In the genomic region with DNA sequence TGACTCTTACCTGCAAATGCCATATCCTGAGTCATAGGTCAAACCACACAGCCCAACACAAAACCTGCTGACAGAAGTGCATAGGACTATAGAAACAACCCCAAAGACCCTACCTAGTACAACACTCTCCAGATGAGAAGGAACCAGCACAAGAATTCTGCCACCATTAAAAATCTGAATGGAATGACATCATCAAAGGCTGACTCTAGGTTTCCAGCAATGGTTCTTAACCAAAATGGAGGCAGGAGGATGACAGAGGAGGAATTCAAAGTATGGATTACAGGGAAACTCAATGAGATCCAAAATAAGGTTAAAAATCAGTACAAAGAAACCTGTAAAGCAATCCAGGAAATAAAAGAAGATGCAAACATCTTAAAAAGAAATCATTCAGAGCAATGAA, we compare ENCODE assay signal across 18 cellular contexts. TPM values are rescaled to one million over a fixed set of nuclear protein-coding genes. Genes with fewer than 3 reads are reported as not detected.
A peak's percentile ranks its signal among the peaks of the same experiment; 100 is the strongest.
DNase-seq lines count a peak whose midpoint lies in the region; ATAC-seq and TF ChIP-seq lines count a peak whose summit lies in the region.
"Had no signal": no experiment of that assay in that cellular context is flagged by ENCODE, and none has a peak within 500 bp of the region (broad histone marks: within the 10 kb centered on the region; RNA-seq: fewer than 3 reads in every experiment).

No MANE protein-coding gene starts in this region.

- H3K27me3 Mint-ChIP-seq in activated CD8-positive, alpha-beta T cell treated with anti-CD3 and anti-CD28 coated beads for 36 hours: peaks cover 39% of the 10 kb centered on the region
- H3K27me3 Mint-ChIP-seq in activated CD8-positive, alpha-beta T cell treated with anti-CD3 and anti-CD28 coated beads, Interleukin-2, amount 10 ng/mL, durations not matched to agents 7 days and 5 days (ENCODE audit: low read depth): peaks cover 10% of the 10 kb centered on the region
- H3K27me3 Mint-ChIP-seq in activated naive CD8-positive, alpha-beta T cell treated with anti-CD3 and anti-CD28 coated beads, Interleukin-2, amount 50 U/mL, for 24 hours: peaks cover 30% of the 10 kb centered on the region
- peaks cover 58% of the 10 kb centered on the region for H3K27me3 Mint-ChIP-seq in activated naive CD8-positive, alpha-beta T cell treated with anti-CD3 and anti-CD28 coated beads for 36 hours
- peaks cover 49% of the 10 kb centered on the region for H3K27me3 Mint-ChIP-seq in stimulated activated naive CD8-positive, alpha-beta T cell treated with anti-CD3 and anti-CD28 coated beads, Interleukin-15, amount 100 ng/mL, for 72 hours

- H3K36me3 Mint-ChIP-seq in activated CD8-positive, alpha-beta T cell treated with anti-CD3 and anti-CD28 coated beads for 36 hours (ENCODE audit: low read depth): no peaks in the 10 kb centered on the region
- H3K36me3 Mint-ChIP-seq in activated CD8-positive, alpha-beta T cell treated with anti-CD3 and anti-CD28 coated beads, Interleukin-2, amount 10 ng/mL, durations not matched to agents 7 days and 5 days (ENCODE audit: low read depth): no peaks in the 10 kb centered on the region
- H3K36me3 Mint-ChIP-seq in activated naive CD8-positive, alpha-beta T cell treated with anti-CD3 and anti-CD28 coated beads, Interleukin-2, amount 50 U/mL, for 24 hours (ENCODE audit: low read depth): no peaks in the 10 kb centered on the region
- no peaks in the 10 kb centered on the region for H3K36me3 Mint-ChIP-seq in activated naive CD8-positive, alpha-beta T cell treated with anti-CD3 and anti-CD28 coated beads for 36 hours
- no peaks in the 10 kb centered on the region for H3K36me3 Mint-ChIP-seq in stimulated activated effector memory CD8-positive, alpha-beta T cell treated with anti-CD3 and anti-CD28 coated beads, Interleukin-12 subunit alpha, Interleukin-12 subunit beta, amount 100 ng/mL, for 72 hours
- H3K36me3 Mint-ChIP-seq: CD8-positive, alpha-beta T cell had no signal

- H3K4me3 Mint-ChIP-seq in activated CD8-positive, alpha-beta T cell treated with anti-CD3 and anti-CD28 coated beads for 36 hours: no peak overlapping the region
- H3K4me3 Mint-ChIP-seq in activated CD8-positive, alpha-beta T cell treated with anti-CD3 and anti-CD28 coated beads, Interleukin-2, amount 10 ng/mL, durations not matched to agents 7 days and 5 days: no peak overlapping the region
- H3K4me3 Mint-ChIP-seq in activated naive CD8-positive, alpha-beta T cell treated with anti-CD3 and anti-CD28 coated beads, Interleukin-2, amount 50 U/mL, for 24 hours: no peak overlapping the region
- H3K4me3 Mint-ChIP-seq in activated naive CD8-positive, alpha-beta T cell treated with anti-CD3 and anti-CD28 coated beads for 36 hours: no peak overlapping the region
- H3K4me3 Mint-ChIP-seq in stimulated activated naive CD8-positive, alpha-beta T cell treated with anti-CD3 and anti-CD28 coated beads, Interleukin-15, amount 100 ng/mL, for 72 hours: no peak overlapping the region
- H3K4me3 Mint-ChIP-seq in stimulated activated effector memory CD8-positive, alpha-beta T cell treated with anti-CD3 and anti-CD28 coated beads, Interleukin-12 subunit alpha, Interleukin-12 subunit beta, amount 100 ng/mL, for 72 hours: no peak overlapping the region
- H3K4me3 Mint-ChIP-seq: B cell; CD4-positive, alpha-beta T cell; CD8-positive, alpha-beta T cell had no signal

- peak; percentile 37 for ATAC-seq in activated CD8-positive, alpha-beta T cell treated with anti-CD3 and anti-CD28 coated beads for 36 hours
- no peak for ATAC-seq in activated CD8-positive, alpha-beta T cell treated with anti-CD3 and anti-CD28 coated beads, Interleukin-2, amount 10 ng/mL, durations not matched to agents 7 days and 5 days
- peak; percentile 69 for ATAC-seq in activated naive CD8-positive, alpha-beta T cell treated with anti-CD3 and anti-CD28 coated beads, Interleukin-2, amount 50 U/mL, for 24 hours
- ATAC-seq in stimulated activated naive CD8-positive, alpha-beta T cell treated with anti-CD3 and anti-CD28 coated beads, Interleukin-15, Interleukin-2, amounts not matched to agents 100 U/mL and 50 U/mL, for 24 hours: peak; percentile 46
- ATAC-seq in stimulated activated naive CD8-positive, alpha-beta T cell treated with anti-CD3 and anti-CD28 coated beads, Interleukin-15, amount 100 ng/mL, for 72 hours: no peak
- ATAC-seq in stimulated activated effector memory CD8-positive, alpha-beta T cell treated with anti-CD3 and anti-CD28 coated beads, Interleukin-12 subunit alpha, Interleukin-12 subunit beta, amount 100 ng/mL, for 72 hours: peak; percentile 13
- ATAC-seq: A549; CD8-positive, alpha-beta T cell had no signal

- no peak for TF ChIP-seq CTCF in activated CD8-positive, alpha-beta T cell treated with anti-CD3 and anti-CD28 coated beads for 36 hours (IDR thresholded peaks at IDR 0.05)

- POLR2A ChIA-PET in activated CD8-positive, alpha-beta T cell treated with anti-CD3 and anti-CD28 coated beads for 36 hours (lab: Charles Lee): interaction anchor here (0.7 kb wide), 1 partner anchor 61 kb away, joined by 3 read pairs; no protein-coding TSS in a partner anchor
- POLR2A ChIA-PET in activated CD8-positive, alpha-beta T cell treated with anti-CD3 and anti-CD28 coated beads, Interleukin-2, amount 10 ng/mL, durations not matched to agents 7 days and 5 days (lab: Charles Lee): no interaction called here

- peak; percentile 22 for DNase-seq in activated CD8-positive, alpha-beta T cell treated with anti-CD3 and anti-CD28 coated beads for 36 hours
- no peak for DNase-seq in activated CD8-positive, alpha-beta T cell treated with anti-CD3 and anti-CD28 coated beads, Interleukin-2, amount 10 ng/mL, durations not matched to agents 7 days and 5 days
- no peak for DNase-seq in activated naive CD8-positive, alpha-beta T cell treated with anti-CD3 and anti-CD28 coated beads, Interleukin-2, amount 50 U/mL, for 24 hours
- no peak for DNase-seq in activated naive CD8-positive, alpha-beta T cell treated with anti-CD3 and anti-CD28 coated beads for 36 hours
- DNase-seq in stimulated activated naive CD8-positive, alpha-beta T cell treated with anti-CD3 and anti-CD28 coated beads, Interleukin-15, Interleukin-2, amounts not matched to agents 100 U/mL and 50 U/mL, for 24 hours: no peak
- no peak for DNase-seq in stimulated activated naive CD8-positive, alpha-beta T cell treated with anti-CD3 and anti-CD28 coated beads, Interleukin-15, amount 100 ng/mL, for 72 hours
- DNase-seq in stimulated activated effector memory CD8-positive, alpha-beta T cell treated with anti-CD3 and anti-CD28 coated beads, Interleukin-12 subunit alpha, Interleukin-12 subunit beta, amount 100 ng/mL, for 72 hours (ENCODE audit: low spot score in 2 of 2): no peak
- DNase-seq in GM19240 (ENCODE audit: insufficient read length, low spot score): no peak
- DNase-seq: AML-193; Caco-2; Calu3; CD4-positive, alpha-beta T cell; CD8-positive, alpha-beta T cell; DMS79 treated with DMSO at 0.1 percent for 48 hours; GF-D8 had no signal

- H3K27ac Mint-ChIP-seq in activated CD8-positive, alpha-beta T cell treated with anti-CD3 and anti-CD28 coated beads for 36 hours: no peak overlapping the region
- H3K27ac Mint-ChIP-seq in activated CD8-positive, alpha-beta T cell treated with anti-CD3 and anti-CD28 coated beads, Interleukin-2, amount 10 ng/mL, durations not matched to agents 7 days and 5 days: no peak overlapping the region
- H3K27ac Mint-ChIP-seq in activated naive CD8-positive, alpha-beta T cell treated with anti-CD3 and anti-CD28 coated beads, Interleukin-2, amount 50 U/mL, for 24 hours: peak overlapping the region; percentile 33
- no peak overlapping the region for H3K27ac Mint-ChIP-seq in activated naive CD8-positive, alpha-beta T cell treated with anti-CD3 and anti-CD28 coated beads for 36 hours
- H3K27ac Mint-ChIP-seq in stimulated activated naive CD8-positive, alpha-beta T cell treated with anti-CD3 and anti-CD28 coated beads, Interleukin-15, amount 100 ng/mL, for 72 hours: no peak overlapping the region
- H3K27ac Mint-ChIP-seq in stimulated activated effector memory CD8-positive, alpha-beta T cell treated with anti-CD3 and anti-CD28 coated beads, Interleukin-12 subunit alpha, Interleukin-12 subunit beta, amount 100 ng/mL, for 72 hours: no peak overlapping the region
- H3K27ac Mint-ChIP-seq: B cell; CD4-positive, alpha-beta T cell; CD8-positive, alpha-beta T cell had no signal

- CTCF ChIA-PET in activated CD8-positive, alpha-beta T cell treated with anti-CD3 and anti-CD28 coated beads for 36 hours (lab: Charles Lee): no interaction called here
- CTCF ChIA-PET in activated CD8-positive, alpha-beta T cell treated with anti-CD3 and anti-CD28 coated beads, Interleukin-2, amount 10 ng/mL, durations not matched to agents 7 days and 5 days (lab: Charles Lee): no interaction called here

- intact Hi-C loops in activated CD8-positive, alpha-beta T cell treated with anti-CD3 and anti-CD28 coated beads for 36 hours (cut with micrococcal nuclease): no loop called here

- H3K9me3 Mint-ChIP-seq in activated CD8-positive, alpha-beta T cell treated with anti-CD3 and anti-CD28 coated beads for 36 hours: no peaks in the 10 kb centered on the region
- no peaks in the 10 kb centered on the region for H3K9me3 Mint-ChIP-seq in activated CD8-positive, alpha-beta T cell treated with anti-CD3 and anti-CD28 coated beads, Interleukin-2, amount 10 ng/mL, durations not matched to agents 7 days and 5 days (ENCODE audit: insufficient read depth)
- peaks cover 3% of the 10 kb centered on the region for H3K9me3 Mint-ChIP-seq in activated naive CD8-positive, alpha-beta T cell treated with anti-CD3 and anti-CD28 coated beads, Interleukin-2, amount 50 U/mL, for 24 hours
- peaks cover 4% of the 10 kb centered on the region for H3K9me3 Mint-ChIP-seq in activated naive CD8-positive, alpha-beta T cell treated with anti-CD3 and anti-CD28 coated beads for 36 hours
- H3K9me3 Mint-ChIP-seq in stimulated activated naive CD8-positive, alpha-beta T cell treated with anti-CD3 and anti-CD28 coated beads, Interleukin-15, amount 100 ng/mL, for 72 hours: no peaks in the 10 kb centered on the region
- H3K9me3 Mint-ChIP-seq in stimulated activated effector memory CD8-positive, alpha-beta T cell treated with anti-CD3 and anti-CD28 coated beads, Interleukin-12 subunit alpha, Interleukin-12 subunit beta, amount 100 ng/mL, for 72 hours: no peaks in the 10 kb centered on the region
- H3K9me3 Mint-ChIP-seq: CD8-positive, alpha-beta T cell had no signal

- peaks cover 5% of the 10 kb centered on the region for H3K4me1 Mint-ChIP-seq in activated CD8-positive, alpha-beta T cell treated with anti-CD3 and anti-CD28 coated beads for 36 hours (ENCODE audit: low read depth)
- no peaks in the 10 kb centered on the region for H3K4me1 Mint-ChIP-seq in activated CD8-positive, alpha-beta T cell treated with anti-CD3 and anti-CD28 coated beads, Interleukin-2, amount 10 ng/mL, durations not matched to agents 7 days and 5 days (ENCODE audit: low read depth)
- H3K4me1 Mint-ChIP-seq in activated naive CD8-positive, alpha-beta T cell treated with anti-CD3 and anti-CD28 coated beads, Interleukin-2, amount 50 U/mL, for 24 hours: peaks cover 10% of the 10 kb centered on the region
- peaks cover 1% of the 10 kb centered on the region for H3K4me1 Mint-ChIP-seq in activated naive CD8-positive, alpha-beta T cell treated with anti-CD3 and anti-CD28 coated beads for 36 hours
- peaks cover 7% of the 10 kb centered on the region for H3K4me1 Mint-ChIP-seq in stimulated activated naive CD8-positive, alpha-beta T cell treated with anti-CD3 and anti-CD28 coated beads, Interleukin-15, amount 100 ng/mL, for 72 hours
- H3K4me1 Mint-ChIP-seq in stimulated activated effector memory CD8-positive, alpha-beta T cell treated with anti-CD3 and anti-CD28 coated beads, Interleukin-12 subunit alpha, Interleukin-12 subunit beta, amount 100 ng/mL, for 72 hours: no peaks in the 10 kb centered on the region
- H3K4me1 Mint-ChIP-seq: B cell had no signal

RNA-seq across cellular contexts. Expression of gene OR14J1, which starts 31.2 kb away (rescaled TPM):
- not detected for total RNA-seq in activated CD8-positive, alpha-beta T cell treated with anti-CD3 and anti-CD28 coated beads for 36 hours
- not detected for total RNA-seq in activated CD8-positive, alpha-beta T cell treated with anti-CD3 and anti-CD28 coated beads, Interleukin-2, amount 10 ng/mL, durations not matched to agents 7 days and 5 days
- total RNA-seq in activated naive CD8-positive, alpha-beta T cell treated with anti-CD3 and anti-CD28 coated beads for 36 hours: not detected
- total RNA-seq: A172; B cell; Caco-2; Calu3; CD4-positive, alpha-beta T cell; CD8-positive, alpha-beta T cell had no signal

RNA-seq across cellular contexts. Expression of gene OR5V1, which starts 36.0 kb away (rescaled TPM):
- not detected for total RNA-seq in activated CD8-positive, alpha-beta T cell treated with anti-CD3 and anti-CD28 coated beads for 36 hours
- total RNA-seq in activated CD8-positive, alpha-beta T cell treated with anti-CD3 and anti-CD28 coated beads, Interleukin-2, amount 10 ng/mL, durations not matched to agents 7 days and 5 days: not detected
- not detected for total RNA-seq in activated naive CD8-positive, alpha-beta T cell treated with anti-CD3 and anti-CD28 coated beads for 36 hours
- total RNA-seq: A172; B cell; Caco-2; Calu3; CD4-positive, alpha-beta T cell; CD8-positive, alpha-beta T cell had no signal

RNA-seq across cellular contexts. Expression of gene OR12D3, which starts 42.4 kb away (rescaled TPM):
- not detected for total RNA-seq in activated CD8-positive, alpha-beta T cell treated with anti-CD3 and anti-CD28 coated beads for 36 hours
- not detected for total RNA-seq in activated CD8-positive, alpha-beta T cell treated with anti-CD3 and anti-CD28 coated beads, Interleukin-2, amount 10 ng/mL, durations not matched to agents 7 days and 5 days
- not detected for total RNA-seq in activated naive CD8-positive, alpha-beta T cell treated with anti-CD3 and anti-CD28 coated beads for 36 hours
- total RNA-seq: A172; B cell; Caco-2; Calu3; CD4-positive, alpha-beta T cell; CD8-positive, alpha-beta T cell had no signal

Comparison
In these comparisons a context has a peak if more than half of its experiments do, and no peak if none do; other contexts are left out.
1. ATAC-seq: peak in activated CD8-positive, alpha-beta T cell treated with anti-CD3 and anti-CD28 coated beads for 36 hours (single experiment), activated naive CD8-positive, alpha-beta T cell treated with anti-CD3 and anti-CD28 coated beads, Interleukin-2, amount 50 U/mL, for 24 hours (single experiment), stimulated activated naive CD8-positive, alpha-beta T cell treated with anti-CD3 and anti-CD28 coated beads, Interleukin-15, Interleukin-2, amounts not matched to agents 100 U/mL and 50 U/mL, for 24 hours (single experiment) and stimulated activated effector memory CD8-positive, alpha-beta T cell treated with anti-CD3 and anti-CD28 coated beads, Interleukin-12 subunit alpha, Interleukin-12 subunit beta, amount 100 ng/mL, for 72 hours (single experiment); none in activated CD8-positive, alpha-beta T cell treated with anti-CD3 and anti-CD28 coated beads, Interleukin-2, amount 10 ng/mL, durations not matched to agents 7 days and 5 days (single experiment) and stimulated activated naive CD8-positive, alpha-beta T cell treated with anti-CD3 and anti-CD28 coated beads, Interleukin-15, amount 100 ng/mL, for 72 hours (single experiment).